ENCODE assay signal across 1 cellular context in genomic region chr19:33176670-33177416, GRCh38.
TF ChIP-seq lines count a peak whose summit lies in the region.

No MANE protein-coding gene starts in this region.

TF ChIP-seq in HepG2, 621 proteins besides CTCF, POLR2A, EP300 and RAD21 (continued from another document and continues in another):
- no peak for TF ChIP-seq ZNF318 (CRISPR knock-in tag; IDR thresholded peaks at IDR 0.05)
- no peak for TF ChIP-seq ZNF441 (CRISPR knock-in tag; IDR thresholded peaks at IDR 0.05; ENCODE audit: borderline replicate concordance)
- TF ChIP-seq ZMYM2 (CRISPR knock-in tag; IDR thresholded peaks at IDR 0.05): no peak
- TF ChIP-seq SKIL (CRISPR knock-in tag; IDR thresholded peaks at IDR 0.05; ENCODE audit: borderline replicate concordance): no peak; the same call in 1 of the 2 replicates
- no peak; the same call in 1 of the 2 replicates for TF ChIP-seq ZNF790 (CRISPR knock-in tag; IDR thresholded peaks at IDR 0.05; ENCODE audit: borderline replicate concordance)
- peak; percentile 78 for TF ChIP-seq TOPORS (CRISPR knock-in tag; IDR thresholded peaks at IDR 0.05)
- 0 out of 2 replicates have a peak, but pooled peaks have one; percentile 26 for TF ChIP-seq ZNF619 (CRISPR knock-in tag; IDR thresholded peaks at IDR 0.05)
- peak; percentile 84 for TF ChIP-seq ZNF414 (CRISPR knock-in tag; IDR thresholded peaks at IDR 0.05)
- peak; percentile 14; the same call in 1 of the 2 replicates for TF ChIP-seq FOSL2 (CRISPR knock-in tag; IDR thresholded peaks at IDR 0.05)
- peak; percentile 83; the same call in 1 of the 2 replicates for TF ChIP-seq ZNF792 (CRISPR knock-in tag; IDR thresholded peaks at IDR 0.05)
- TF ChIP-seq CHCHD3 (CRISPR knock-in tag; IDR thresholded peaks at IDR 0.05): no peak
- 0 out of 2 replicates have a peak, but pooled peaks have one; percentile 16 for TF ChIP-seq ZFP37 (CRISPR knock-in tag; IDR thresholded peaks at IDR 0.05; ENCODE audit: borderline replicate concordance)
- no peak for TF ChIP-seq MLLT10 (CRISPR knock-in tag; IDR thresholded peaks at IDR 0.05)
- peak; percentile 92 for TF ChIP-seq ZSCAN31 (CRISPR knock-in tag; IDR thresholded peaks at IDR 0.05; ENCODE audit: low read depth)
- TF ChIP-seq FOXP4 (CRISPR knock-in tag; IDR thresholded peaks at IDR 0.05): peak; percentile 61
- TF ChIP-seq TP53 (CRISPR knock-in tag; conservative IDR thresholded peaks at IDR 0.05): no peak
- TF ChIP-seq ZNF205 (CRISPR knock-in tag; IDR thresholded peaks at IDR 0.05): no peak
- peak; percentile 85 for TF ChIP-seq ASH2L (IDR thresholded peaks at IDR 0.05; ENCODE audit: insufficient read length, low read depth, low read length)
- peak; percentile 57; the same call in 1 of the 2 replicates for TF ChIP-seq ZNF782 (CRISPR knock-in tag; IDR thresholded peaks at IDR 0.05; ENCODE audit: borderline replicate concordance)
- peak; percentile 49 for TF ChIP-seq BCL6 (CRISPR knock-in tag; IDR thresholded peaks at IDR 0.05)
- TF ChIP-seq ZNF547 (CRISPR knock-in tag; IDR thresholded peaks at IDR 0.05): peak; percentile 93
- TF ChIP-seq ZNF501 (CRISPR knock-in tag; IDR thresholded peaks at IDR 0.05): peak; percentile 81
- TF ChIP-seq SP1 (IDR thresholded peaks at IDR 0.05): no peak
- TF ChIP-seq SP1 (CRISPR knock-in tag; IDR thresholded peaks at IDR 0.05): peak; percentile 84
- 0 out of 2 replicates have a peak, but pooled peaks have one; percentile 5 for TF ChIP-seq ZNF564 (CRISPR knock-in tag; IDR thresholded peaks at IDR 0.05)
- TF ChIP-seq SIX1 (CRISPR knock-in tag; IDR thresholded peaks at IDR 0.05; ENCODE audit: borderline replicate concordance): peak; percentile 65; the same call in 1 of the 2 replicates
- no peak for TF ChIP-seq KDM1A (CRISPR knock-in tag; IDR thresholded peaks at IDR 0.05)
- no peak; the same call in 1 of the 2 replicates for TF ChIP-seq ZSCAN20 (CRISPR knock-in tag; IDR thresholded peaks at IDR 0.05; ENCODE audit: borderline replicate concordance)
- TF ChIP-seq MAFG (CRISPR knock-in tag; IDR thresholded peaks at IDR 0.05): no peak
- TF ChIP-seq HNRNPUL1 (IDR thresholded peaks at IDR 0.05; ENCODE audit: low read depth, low read length): no peak
- 0 out of 2 replicates have a peak, but pooled peaks have one; percentile 16 for TF ChIP-seq ZNF136 (CRISPR knock-in tag; IDR thresholded peaks at IDR 0.05; ENCODE audit: low read depth)
- peak; percentile 62; the same call in 1 of the 2 replicates for TF ChIP-seq ATF2 (CRISPR knock-in tag; IDR thresholded peaks at IDR 0.05)
- no peak for TF ChIP-seq MTF1 (CRISPR knock-in tag; IDR thresholded peaks at IDR 0.05)
- peak; percentile 55 for TF ChIP-seq ARID5B (CRISPR knock-in tag; IDR thresholded peaks at IDR 0.05)
- TF ChIP-seq EZH2 (conservative IDR thresholded peaks at IDR 0.05; ENCODE audit: low read depth, low read length): no peak
- no peak for TF ChIP-seq ZNF879 (CRISPR knock-in tag; IDR thresholded peaks at IDR 0.05)
- peak; percentile 58; the same call in 1 of the 2 replicates for TF ChIP-seq CBX5 (CRISPR knock-in tag; IDR thresholded peaks at IDR 0.05; ENCODE audit: borderline replicate concordance)
- TF ChIP-seq ZNF350 (CRISPR knock-in tag; IDR thresholded peaks at IDR 0.05; ENCODE audit: borderline replicate concordance, low read depth): peak; percentile 97
- no peak for TF ChIP-seq JDP2 (CRISPR knock-in tag; IDR thresholded peaks at IDR 0.05; ENCODE audit: borderline replicate concordance)
- TF ChIP-seq HNRNPK (IDR thresholded peaks at IDR 0.05; ENCODE audit: low read depth, low read length, poor library complexity, severe bottlenecking): peak; percentile 76
- TF ChIP-seq ETS1 (CRISPR knock-in tag; IDR thresholded peaks at IDR 0.05): no peak; the same call in 1 of the 2 replicates
